In the genomic region with DNA sequence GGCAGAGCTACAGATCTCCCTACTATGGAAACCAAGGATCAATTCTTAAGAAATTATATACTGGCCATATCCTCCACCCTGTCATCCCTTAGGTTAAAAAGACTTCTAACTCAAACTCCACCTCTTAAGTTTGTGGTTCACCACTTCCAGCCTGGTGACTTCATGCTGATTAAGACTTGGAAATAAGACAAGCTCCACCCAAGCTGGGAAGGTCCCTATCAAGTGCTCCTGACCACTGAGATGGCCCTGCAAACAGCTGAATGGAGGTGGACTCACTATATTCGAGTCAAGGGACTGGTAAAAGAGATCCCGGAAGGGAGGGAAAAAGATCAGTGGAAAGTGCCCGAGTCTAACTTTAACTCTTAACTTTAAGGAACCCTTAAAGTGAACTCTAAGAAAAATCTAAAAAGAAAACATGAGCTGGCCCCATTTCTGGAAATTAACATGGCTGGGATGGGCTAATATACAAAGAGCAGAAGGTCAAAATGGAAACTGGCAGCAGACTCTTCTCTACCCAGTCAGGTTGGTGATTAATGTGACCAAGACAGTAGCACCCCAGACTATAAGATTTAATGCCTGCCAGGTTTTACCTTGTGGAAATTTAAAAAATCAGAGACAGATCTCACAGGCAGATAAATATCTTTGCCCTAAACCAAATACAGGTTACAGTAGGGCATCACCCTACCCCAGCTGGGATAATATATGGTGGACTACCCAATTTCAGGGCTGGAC, we compare ENCODE assay signal across 11 cellular contexts. TPM values are rescaled to one million over a fixed set of nuclear protein-coding genes. Genes with fewer than 3 reads are reported as not detected.
DNase-seq lines count a peak whose midpoint lies in the region; ATAC-seq and TF ChIP-seq lines count a peak whose summit lies in the region.
"Had no signal": no experiment of that assay in that cellular context is flagged by ENCODE, and none has a peak within 500 bp of the region (broad histone marks: within the 10 kb centered on the region; RNA-seq: fewer than 3 reads in every experiment).

No MANE protein-coding gene starts in this region.

- peaks cover 27% of the 10 kb centered on the region for H3K4me1 ChIP-seq in PC-3 (ENCODE audit: insufficient read depth, low read length)
- peaks cover 0 to 34% (median 3%) of the 10 kb centered on the region in 4 donors for H3K4me1 ChIP-seq in tibial nerve

- POLR2A ChIA-PET in PC-3 (lab: Charles Lee; ENCODE audit: unreplicated experiment) = no interaction called here

- BruUV-seq in PC-3 (replicated peaks; lab: Mats Ljungman, UMichigan) = no TSS peak

- ATAC-seq in PC-3 (peak; percentile 73), HG03442 (IDR thresholded peaks at IDR 0.05; ENCODE audit: unreplicated experiment) (no peak)

- H3K9me3 ChIP-seq in PC-3 (ENCODE audit: low read length) (no peaks in the 10 kb centered on the region), tibial nerve (no peaks in the 10 kb centered on the region)

- intact Hi-C loops in PC-3 (cut with micrococcal nuclease) = no loop called here

- no peaks in the 10 kb centered on the region for H3K27me3 ChIP-seq in PC-3 (ENCODE audit: low read length)
- H3K27me3 ChIP-seq in tibial nerve = no peaks in the 10 kb centered on the region

- no peaks in the 10 kb centered on the region for H4K20me1 ChIP-seq in PC-3 (ENCODE audit: low read length)

- H3K27ac ChIP-seq in PC-3 (ENCODE audit: low read length) = peak overlapping the region; percentile 19; the same call in 1 of the 2 replicates
- no peak overlapping the region for H3K27ac ChIP-seq in tibial nerve
- H3K27ac ChIP-seq: 22Rv1 had no signal

- TF ChIP-seq CTCF in PC-3 (conservative IDR thresholded peaks at IDR 0.05; ENCODE audit: low read depth, low read length) (no peak), tibial nerve (IDR thresholded peaks at IDR 0.05) (no peak)

- H3K9ac ChIP-seq in PC-3 (ENCODE audit: low read length) = no peak overlapping the region

- H3K79me2 ChIP-seq in PC-3 (ENCODE audit: low read length) = no peaks in the 10 kb centered on the region

- H3K4me2 ChIP-seq in PC-3 (ENCODE audit: low read length) = peak overlapping the region; percentile 32

- no peak for TF ChIP-seq EP300 in tibial nerve (IDR thresholded peaks at IDR 0.05)

- H3K36me3 ChIP-seq in PC-3 (ENCODE audit: low read depth, low read length) = no peaks in the 10 kb centered on the region
- H3K36me3 ChIP-seq in tibial nerve = no peaks in the 10 kb centered on the region

- no peaks in the 10 kb centered on the region for H3K9me2 ChIP-seq in PC-3 (replicated peaks; ENCODE audit: low read length)

- H3K4me3 ChIP-seq in PC-3 (ENCODE audit: low read length) (no peak overlapping the region), tibial nerve (no peak overlapping the region)

- CTCF ChIA-PET in PC-3 (lab: Charles Lee) = interaction anchor here (0.6 kb wide), 2 partner anchors 23 to 38 kb away, joined by 3 to 7 read pairs; no protein-coding TSS in a partner anchor

- H3F3A ChIP-seq in PC-3 (ENCODE audit: low read length, unreplicated experiment) = peaks cover 3% of the 10 kb centered on the region

- no peak for TF ChIP-seq POLR2A in tibial nerve (IDR thresholded peaks at IDR 0.05)

- 61 to 63% methylated on average over 3 of the region's 3 CpGs for WGBS in tibial nerve, 2 donors

- peak; percentile 48 for DNase-seq in NK-92 treated with Interleukin-12 subunit alpha and Interleukin-12 subunit beta, amount 100 ng/mL, for 24 hours (lab: John Stamatoyannopoulos, UW)
- DNase-seq in NK-92 (lab: John Stamatoyannopoulos, UW; ENCODE audit: unreplicated experiment) = no peak
- peak; percentile 87 for DNase-seq in PC-3
- peak; percentile 73 for DNase-seq in amniotic epithelial cell (ENCODE audit: low read depth)
- DNase-seq in stimulated activated CD4-positive, alpha-beta T cell treated with anti-CD3 and anti-CD28 coated beads, Interleukin-1b, Interleukin-23, amount 100 ng/mL, for 48 hours = peak; percentile 34
- DNase-seq in D341Med (ENCODE audit: low spot score) = no peak
- no peak for DNase-seq in tibial nerve (ENCODE audit: low spot score in 2 of 2)
- DNase-seq: NCI-H774, substantia nigra had no signal

- no peak overlapping the region for H2AFZ ChIP-seq in PC-3 (ENCODE audit: low read length)

RNA-seq across cellular contexts. Expression of a gene that starts 43.9 kb away (rescaled TPM):
- total RNA-seq in PC-3 (2014; rRNA removed) (31.0 and 31.5 TPM in 2 replicates), tibial nerve (10 to 100 TPM; 19.8 to 42.5 (median 36.4) TPM)

Comparison
In these comparisons a context has a peak if more than half of its experiments do, and no peak if none do; other contexts are left out.
1. DNase-seq: peak in NK-92 treated with Interleukin-12 subunit alpha and Interleukin-12 subunit beta, amount 100 ng/mL, for 24 hours (single experiment), PC-3 (single experiment), amniotic epithelial cell (single experiment) and stimulated activated CD4-positive, alpha-beta T cell treated with anti-CD3 and anti-CD28 coated beads, Interleukin-1b, Interleukin-23, amount 100 ng/mL, for 48 hours (single experiment); none in NK-92 (single experiment), D341Med (single experiment) and tibial nerve (0 of 2).